Comparison of ENCODE assay signal across 27 cellular contexts in the genomic region with DNA sequence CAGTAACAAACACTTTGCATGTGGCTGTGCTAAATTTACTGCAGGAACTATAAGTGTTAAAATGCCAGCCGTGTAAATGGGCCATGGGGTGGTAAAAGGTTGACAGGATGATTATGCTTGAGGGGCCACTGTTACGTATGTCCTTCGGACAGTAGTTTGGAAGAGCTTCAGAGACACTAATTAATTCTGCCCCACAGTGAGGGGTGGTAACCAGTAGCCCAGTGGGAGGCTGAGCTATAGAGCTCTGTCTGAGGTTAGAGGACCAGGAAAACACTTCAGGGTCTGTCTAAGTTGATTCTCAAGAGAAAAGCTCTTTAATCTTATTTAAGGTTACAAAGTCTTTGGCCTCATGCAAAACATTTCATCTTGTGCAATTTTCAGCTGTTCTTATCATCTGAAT.
"Had no signal": no experiment of that assay in that cellular context is flagged by ENCODE, and none has a peak within 500 bp of the region (broad histone marks: within the 10 kb centered on the region; RNA-seq: fewer than 3 reads in every experiment).

No MANE protein-coding gene starts in this region.

- H3K36me3 Mint-ChIP-seq: immature natural killer cell, mesothelial cell of epicardium, naive B cell had no signal

- H3K27me3 ChIP-seq: breast epithelium, hepatocyte, spleen, transverse colon had no signal

- ATAC-seq: activated CD8-positive, alpha-beta T cell treated with anti-CD3 and anti-CD28 coated beads for 36 hours; activated T-cell treated with anti-CD3 and anti-CD28 coated beads, Interleukin-2, amount 50 U/mL, for 4 hours; activated T-helper 17 cell treated with anti-CD3 and anti-CD28 coated beads, Interleukin-2, amount 50 U/mL, for 72 hours; left colon; T-helper 17 cell had no signal

- DNase-seq: activated B cell treated with CpG ODN at 0.5 μM for 24 hours; activated CD4-positive, alpha-beta T cell treated with anti-CD3 and anti-CD28 coated beads, Interleukin-2, amount 50 U/mL, for 1 hour; activated CD8-positive, alpha-beta T cell treated with anti-CD3 and anti-CD28 coated beads for 36 hours; activated gamma-delta T cell treated with Interleukin-2 at 50 U/mL for 16 hours; activated naive CD4-positive, alpha-beta T cell treated with anti-CD3 and anti-CD28 coated beads, Interleukin-2, amount 50 U/mL, for 16 hours; activated T-cell treated with anti-CD3 and anti-CD28 coated beads, Interleukin-2, amount 50 U/mL, for 4 hours; amygdala; central memory CD4-positive, alpha-beta T cell; immature natural killer cell; kidney; left colon; naive B cell; occipital lobe; right cardiac atrium; spleen; stimulated activated naive CD4-positive, alpha-beta T cell treated with Interleukin-2 at 50 U/mL for 16 hours; SW 1271; T-helper 17 cell; T1000; transverse colon had no signal

- H3K4me3 Mint-ChIP-seq: activated B cell treated with CpG ODN at 0.5 μM for 24 hours; activated CD8-positive, alpha-beta T cell treated with anti-CD3 and anti-CD28 coated beads for 36 hours; activated T-cell treated with anti-CD3 and anti-CD28 coated beads, Interleukin-2, amount 50 U/mL, for 4 hours; activated T-helper 17 cell treated with anti-CD3 and anti-CD28 coated beads, Interleukin-2, amount 50 U/mL, for 72 hours; dendritic cell treated with granulocyte-macrophage colony-stimulating factor and Interleukin-4, amounts not matched to agents 40 ng/mL and 50 ng/mL, for 4 days; immature natural killer cell; mesothelial cell of epicardium; naive B cell; T-helper 17 cell had no signal

- H3K27ac Mint-ChIP-seq: activated B cell treated with CpG ODN at 0.5 μM for 24 hours; activated CD8-positive, alpha-beta T cell treated with anti-CD3 and anti-CD28 coated beads for 36 hours; activated T-helper 17 cell treated with anti-CD3 and anti-CD28 coated beads, Interleukin-2, amount 50 U/mL, for 72 hours; dendritic cell treated with granulocyte-macrophage colony-stimulating factor and Interleukin-4, amounts not matched to agents 40 ng/mL and 50 ng/mL, for 4 days; immature natural killer cell; mesothelial cell of epicardium; naive B cell; T-helper 17 cell had no signal

- H3K4me3 ChIP-seq: breast epithelium, hepatocyte, spleen, transverse colon had no signal

- H3K27ac ChIP-seq: breast epithelium, epithelial cell of prostate, hepatocyte, parathyroid adenoma, spleen, transverse colon had no signal

- H3K4me1 ChIP-seq: breast epithelium, parathyroid adenoma, spleen, transverse colon had no signal

- H3K4me1 Mint-ChIP-seq: activated B cell treated with CpG ODN at 0.5 μM for 24 hours; activated T-helper 17 cell treated with anti-CD3 and anti-CD28 coated beads, Interleukin-2, amount 50 U/mL, for 72 hours; immature natural killer cell; mesothelial cell of epicardium; naive B cell; T-helper 17 cell had no signal

- H3K27me3 Mint-ChIP-seq: activated B cell treated with CpG ODN at 0.5 μM for 24 hours; activated CD8-positive, alpha-beta T cell treated with anti-CD3 and anti-CD28 coated beads for 36 hours; activated T-helper 17 cell treated with anti-CD3 and anti-CD28 coated beads, Interleukin-2, amount 50 U/mL, for 72 hours; dendritic cell treated with granulocyte-macrophage colony-stimulating factor and Interleukin-4, amounts not matched to agents 40 ng/mL and 50 ng/mL, for 4 days; naive B cell; T-helper 17 cell had no signal

- H3K36me3 ChIP-seq: breast epithelium, spleen, transverse colon had no signal

- H3K9me3 ChIP-seq: breast epithelium, transverse colon had no signal
